Comparison of ENCODE assay signal across 27 cellular contexts in the genomic region with DNA sequence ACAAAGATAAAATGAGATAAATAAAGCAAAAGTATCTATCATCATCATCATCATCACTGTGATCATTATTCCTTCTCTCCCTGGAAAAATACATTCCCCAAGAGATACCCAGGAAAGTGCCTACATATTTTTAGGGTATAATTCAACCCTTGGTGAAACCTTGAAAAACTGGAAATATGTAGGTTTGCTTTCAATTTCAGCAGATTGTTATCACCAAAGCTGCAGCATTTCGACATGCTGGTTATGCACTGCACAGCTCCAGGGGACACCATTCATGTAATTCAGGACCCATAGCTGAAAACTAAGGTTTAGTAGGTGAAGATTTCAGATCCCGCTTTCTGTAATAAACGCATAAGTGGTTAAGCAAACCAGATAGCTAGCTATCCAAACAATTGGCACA.
"Had no signal": no experiment of that assay in that cellular context is flagged by ENCODE, and none has a peak within 500 bp of the region (broad histone marks: within the 10 kb centered on the region; RNA-seq: fewer than 3 reads in every experiment).

No MANE protein-coding gene starts in this region.

- H3K9me3 ChIP-seq: SJCRH30 had no signal

- H3K27ac ChIP-seq: brain microvascular endothelial cell, KMS-11, SJCRH30, SK-N-MC had no signal

- DNase-seq: activated CD4-positive, alpha-beta T cell treated with anti-CD3 and anti-CD28 coated beads for 48 hours; activated CD4-positive, alpha-beta T cell treated with anti-CD3 and anti-CD28 coated beads, Interleukin-2, amount 50 U/mL, for 4 hours; activated CD4-positive, CD25-positive, alpha-beta regulatory T cell treated with anti-CD3 and anti-CD28 coated beads, Interleukin-2, amount 50 U/mL, for 72 hours; activated CD8-positive, alpha-beta T cell treated with anti-CD3 and anti-CD28 coated beads for 36 hours; activated gamma-delta T cell; activated naive CD4-positive, alpha-beta T cell treated with Interleukin-2 at 50 U/mL for 16 hours; activated naive CD8-positive, alpha-beta T cell treated with anti-CD3 and anti-CD28 coated beads, Interleukin-2, amount 10 ng/mL, durations not matched to agents 7 days and 5 days; activated T-cell treated with anti-CD3 and anti-CD28 coated beads, Interleukin-2, amount 50 U/mL, for 24 hours; amniotic stem cell; aorta; brain microvascular endothelial cell; central memory CD4-positive, alpha-beta T cell; MM.1S; MV-4-11; NCI-H1105; NCI-H1436; NCI-H1694; NCI-H1930; NCI-H2081 treated with DMSO at 0.1 percent for 48 hours; NCI-H345; NCI-H524 treated with DMSO at 0.1 percent for 48 hours; NK-92 treated with Interleukin-12 subunit alpha and Interleukin-12 subunit beta, amount 100 ng/mL, for 24 hours; SHP77; SJCRH30 had no signal

- H3K27me3 ChIP-seq: brain microvascular endothelial cell, SJCRH30 had no signal

- H3K4me1 ChIP-seq: SJCRH30 had no signal

- H3K36me3 ChIP-seq: brain microvascular endothelial cell, SJCRH30 had no signal

- FAIRE-seq: TTC549 had no signal

- H3K4me3 ChIP-seq: SJCRH30, SK-N-MC had no signal
